Comparison of ENCODE assay signal across 8 cellular contexts in genomic region chr15:90266485-90266884, GRCh38. TPM values are rescaled to one million over a fixed set of nuclear protein-coding genes. Genes with fewer than 3 reads are reported as not detected.
DNase-seq lines count a peak whose midpoint lies in the region; ATAC-seq and TF ChIP-seq lines count a peak whose summit lies in the region.

No MANE protein-coding gene starts in this region.

- H4K8ac ChIP-seq in mesenchymal stem cell (ENCODE audit: low read length): no peak overlapping the region

- H2BK12ac ChIP-seq in mesenchymal stem cell (ENCODE audit: low read length in 2 of 2): no peak overlapping the region

- H3K9ac ChIP-seq in OCI-LY3 (ENCODE audit: low read length) (peak overlapping the region; percentile 70), mammary epithelial cell (ENCODE audit: insufficient read depth, low read length) (peak overlapping the region; percentile 63), mesenchymal stem cell (ENCODE audit: low read length) (peak overlapping the region; percentile 99)

- H3K4me2 ChIP-seq in OCI-LY3 (ENCODE audit: low read length): peak overlapping the region; percentile 88
- H3K4me2 ChIP-seq in mammary epithelial cell (ENCODE audit: insufficient read depth, low read depth, low read length): peak overlapping the region; percentile 90
- H3K4me2 ChIP-seq in mesenchymal stem cell (ENCODE audit: low read length, poor library complexity, severe bottlenecking): peak overlapping the region; percentile 63

- DNase-seq in Calu3 (no peak), mammary epithelial cell (peak; percentile 19), mesenchymal stem cell (peak; percentile 35), type B pancreatic cell (ENCODE audit: extremely low spot score, unreplicated experiment) (no peak), AML-193 (lab: John Stamatoyannopoulos, UW) (no peak), NCI-H510A treated with DMSO at 0.1 percent for 48 hours (lab: John Stamatoyannopoulos, UW) (no peak)

- H2BK120ac ChIP-seq in mesenchymal stem cell (ENCODE audit: low read depth, low read length): no peak overlapping the region

- H3K27me3 Mint-ChIP-seq in Calu3 (ENCODE audit: unreplicated experiment): no peaks in the 10 kb centered on the region
- no peaks in the 10 kb centered on the region for H3K27me3 Mint-ChIP-seq in type B pancreatic cell

- H3K14ac ChIP-seq in mesenchymal stem cell (ENCODE audit: low read length in 2 of 2): no peak overlapping the region

- 3% methylated on average over 15 of the region's 15 CpGs for WGBS in mammary epithelial cell (ENCODE audit: low coverage, missing lambda C conversion rate)
- 30% methylated on average over 8 of the region's 15 CpGs for WGBS in mesenchymal stem cell

- peaks cover 20% of the 10 kb centered on the region for H4K20me1 ChIP-seq in OCI-LY3 (ENCODE audit: insufficient read depth, low read length)
- H4K20me1 ChIP-seq in mammary epithelial cell (ENCODE audit: insufficient read depth, low read length): no peaks in the 10 kb centered on the region

- H3K4ac ChIP-seq in mesenchymal stem cell (ENCODE audit: low read depth in 1 of 2, low read length in 2 of 2): no peak overlapping the region

- in situ Hi-C loops in mammary epithelial cell (cut with MboI; ENCODE audit: low sequenced_read_pairs in 2 of 2): no loop called here

- H4K91ac ChIP-seq in mesenchymal stem cell (ENCODE audit: low read length): no peak overlapping the region

- H3K36me3 Mint-ChIP-seq in Calu3 (ENCODE audit: insufficient read depth, unreplicated experiment) (peaks cover 64% of the 10 kb centered on the region), type B pancreatic cell (peaks cover 24% of the 10 kb centered on the region)

- H3K4me3 Mint-ChIP-seq in Calu3 (ENCODE audit: low read depth, unreplicated experiment): peak overlapping the region; percentile 99
- H3K4me3 Mint-ChIP-seq in type B pancreatic cell: peak overlapping the region; percentile 98

- no peak overlapping the region for H3K18ac ChIP-seq in mesenchymal stem cell (ENCODE audit: low read depth in 1 of 2, low read length in 2 of 2)

- H2BK5ac ChIP-seq in mesenchymal stem cell (ENCODE audit: low read depth, low read length, poor library complexity, severe bottlenecking): no peak overlapping the region

- intact Hi-C loops in Calu3 (cut with micrococcal nuclease; ENCODE audit: unreplicated experiment): no loop called here
- intact Hi-C loops in mammary epithelial cell (cut with micrococcal nuclease): no loop called here

- H3K27me3 ChIP-seq in OCI-LY3 (ENCODE audit: low read depth, low read length) (no peaks in the 10 kb centered on the region), mammary epithelial cell (ENCODE audit: insufficient read depth, low read length) (no peaks in the 10 kb centered on the region), mesenchymal stem cell (ENCODE audit: control insufficient read depth in 1 of 2, insufficient read depth in 1 of 2, low read length in 2 of 2) (no peaks in the 10 kb centered on the region)

- H3K79me2 ChIP-seq in OCI-LY3 (ENCODE audit: low read length) (peaks cover 63% of the 10 kb centered on the region), mammary epithelial cell (ENCODE audit: insufficient read depth, low read length) (peaks cover 55% of the 10 kb centered on the region)

- no peak overlapping the region for H2AK5ac ChIP-seq in mesenchymal stem cell (ENCODE audit: low read length, severe bottlenecking)

- H3K36me3 ChIP-seq in OCI-LY3 (replicated peaks; ENCODE audit: low read depth, low read length): peaks cover 29% of the 10 kb centered on the region
- H3K36me3 ChIP-seq in mammary epithelial cell (ENCODE audit: insufficient read depth, low read length): peaks cover 21% of the 10 kb centered on the region
- H3K36me3 ChIP-seq in mesenchymal stem cell (ENCODE audit: control insufficient read depth in 1 of 2, insufficient read depth in 2 of 2, low read depth in 1 of 2, low read length in 2 of 2): peaks cover 14 to 33% of the 10 kb centered on the region in 2 experiments

- peak overlapping the region; percentile 82 for H3K4me3 ChIP-seq in OCI-LY3 (ENCODE audit: low read length)
- peak overlapping the region; percentile 55 to 64 (median 58) for H3K4me3 ChIP-seq in mammary epithelial cell (replicated peaks in 1 of 3; ENCODE audit: insufficient read depth in 1 of 3, low read depth in 2 of 3, low read length in 3 of 3)
- H3K4me3 ChIP-seq in mesenchymal stem cell (ENCODE audit: insufficient read depth in 1 of 2, low read depth in 1 of 2, low read length in 2 of 2): peak overlapping the region; percentile 47 to 99

- CTCF ChIA-PET in Calu3 (lab: Charles Lee) (no interaction called here), mammary epithelial cell (lab: Charles Lee; ENCODE audit: low non-redundant PET) (no interaction called here)

- H3K23ac ChIP-seq in mesenchymal stem cell (ENCODE audit: low read length in 2 of 2): no peak overlapping the region

- no peak for ATAC-seq in GM18517 (IDR thresholded peaks at IDR 0.05; ENCODE audit: unreplicated experiment)

- H3K4me1 ChIP-seq in OCI-LY3 (ENCODE audit: low read length) (peaks cover 17% of the 10 kb centered on the region), mammary epithelial cell (ENCODE audit: insufficient read depth, low read length) (peaks cover 35% of the 10 kb centered on the region), mesenchymal stem cell (ENCODE audit: control insufficient read depth, insufficient read depth, low read depth, low read length) (peaks cover 7% of the 10 kb centered on the region)

- dilution Hi-C loops in mammary epithelial cell (cut with HindIII; ENCODE audit: low sequenced_read_pairs): no loop called here

- H3K27ac Mint-ChIP-seq in Calu3 (ENCODE audit: unreplicated experiment) (peak overlapping the region; percentile 93), type B pancreatic cell (peak overlapping the region; percentile 97)

- H2BK15ac ChIP-seq in mesenchymal stem cell (ENCODE audit: low read depth, poor library complexity, severe bottlenecking): no peak overlapping the region

- BruUV-seq in Calu3 (replicated peaks; lab: Mats Ljungman, UMichigan) (TSS peak; percentile 51), mammary epithelial cell (replicated peaks; lab: Mats Ljungman, UMichigan) (no TSS peak)

- TF ChIP-seq CTCF in Calu3 (IDR thresholded peaks at IDR 0.05; ENCODE audit: unreplicated experiment) (no peak), OCI-LY3 (IDR thresholded peaks at IDR 0.05; ENCODE audit: low read depth, low read length) (no peak), mammary epithelial cell (conservative IDR thresholded peaks at IDR 0.05 in 1 of 2, IDR thresholded peaks at IDR 0.05 in 1 of 2; ENCODE audit: extremely low read depth in 1 of 2, insufficient read depth in 1 of 2, low read depth in 1 of 2, low read length in 2 of 2) (no peak), type B pancreatic cell (conservative IDR thresholded peaks at IDR 0.05) (no peak)

- H3K79me1 ChIP-seq in mesenchymal stem cell (replicated peaks; ENCODE audit: low read length, poor library complexity, severe bottlenecking): peaks cover 8% of the 10 kb centered on the region

- H3K9me3 ChIP-seq in OCI-LY3 (ENCODE audit: insufficient read depth, low read length) (no peaks in the 10 kb centered on the region), mammary epithelial cell (replicated peaks; ENCODE audit: insufficient read depth, low read length) (no peaks in the 10 kb centered on the region), mesenchymal stem cell (ENCODE audit: control insufficient read depth, low read length) (no peaks in the 10 kb centered on the region)

- no peaks in the 10 kb centered on the region for H3K9me3 Mint-ChIP-seq in Calu3 (ENCODE audit: low read depth, unreplicated experiment)
- H3K9me3 Mint-ChIP-seq in type B pancreatic cell: no peaks in the 10 kb centered on the region

- H2AFZ ChIP-seq in OCI-LY3 (ENCODE audit: low read depth, low read length) (peak overlapping the region; percentile 67; the same call in 1 of the 2 replicates), mammary epithelial cell (ENCODE audit: low read depth, low read length) (peak overlapping the region; percentile 78), mesenchymal stem cell (ENCODE audit: low read depth, low read length) (no peak overlapping the region)

- H3K27ac ChIP-seq in OCI-LY3 (ENCODE audit: low read length): peak overlapping the region; percentile 72
- H3K27ac ChIP-seq in mammary epithelial cell (ENCODE audit: insufficient read depth, low read depth, low read length): peak overlapping the region; percentile 70
- no peak overlapping the region for H3K27ac ChIP-seq in mesenchymal stem cell (ENCODE audit: low read length, poor library complexity, severe bottlenecking)

- H3K4me1 Mint-ChIP-seq in Calu3 (ENCODE audit: low read depth, unreplicated experiment): peaks cover 50% of the 10 kb centered on the region
- H3K4me1 Mint-ChIP-seq in type B pancreatic cell (ENCODE audit: unreplicated experiment): peaks cover 31% of the 10 kb centered on the region

RNA-seq across cellular contexts. Expression of gene NGRN, which starts 1.0 kb away (rescaled TPM):
- total RNA-seq in Calu3 (2022) (110 and 114 TPM in 2 replicates), mammary epithelial cell (10 to 100 TPM; 55.3 to 77.2 TPM), type B pancreatic cell (ENCODE audit: low replicate concordance) (79.2 and 103 TPM in 2 replicates)
- 36.4 TPM for polyA plus RNA-seq in mammary epithelial cell
- 11.9 TPM for polyA minus RNA-seq in mammary epithelial cell
- polyA plus RNA-seq in mesenchymal stem cell (2013, experiment 1 of 2): 59.1 TPM
- 58.8 TPM for polyA plus RNA-seq in mesenchymal stem cell (2013, experiment 2 of 2)

RNA-seq across cellular contexts. Expression of gene TTLL13, which starts 17.1 kb away (rescaled TPM):
- 0.29 and 0.71 TPM in 2 replicates for total RNA-seq in Calu3 (2022)
- total RNA-seq in mammary epithelial cell: under 1 TPM; 0.17 to 0.21 TPM
- polyA plus RNA-seq in mammary epithelial cell: 0.02 TPM
- not detected for polyA minus RNA-seq in mammary epithelial cell
- polyA plus RNA-seq in mesenchymal stem cell (2013, experiment 1 of 2): 0.04 TPM
- polyA plus RNA-seq in mesenchymal stem cell (2013, experiment 2 of 2): 0.11 TPM
- 0.58 TPM in 1 of 2 replicates, not detected in the other for total RNA-seq in type B pancreatic cell (ENCODE audit: low replicate concordance)

RNA-seq across cellular contexts. Expression of gene GDPGP1, which starts 32.5 kb away (rescaled TPM):
- total RNA-seq in Calu3 (2022) (17.5 and 20.3 TPM in 2 replicates), mammary epithelial cell (1 to 10 TPM; 3.9 to 6.8 TPM), type B pancreatic cell (ENCODE audit: low replicate concordance) (6.1 and 9.6 TPM in 2 replicates)
- polyA plus RNA-seq in mammary epithelial cell: 2.6 TPM
- 7.6 TPM for polyA minus RNA-seq in mammary epithelial cell
- polyA plus RNA-seq in mesenchymal stem cell (2013, experiment 1 of 2): 1.1 TPM
- 1.0 TPM for polyA plus RNA-seq in mesenchymal stem cell (2013, experiment 2 of 2)

RNA-seq across cellular contexts. Expression of gene CIB1, which starts 32.7 kb away (rescaled TPM):
- 82.8 and 86.7 TPM in 2 replicates for total RNA-seq in Calu3 (2022)
- total RNA-seq in mammary epithelial cell: 10 to 100 TPM; 14.8 to 74.6 TPM
- 115 TPM for polyA plus RNA-seq in mammary epithelial cell
- 42.4 TPM for polyA minus RNA-seq in mammary epithelial cell
- polyA plus RNA-seq in mesenchymal stem cell (2013, experiment 1 of 2): 90.2 TPM
- 93.4 TPM for polyA plus RNA-seq in mesenchymal stem cell (2013, experiment 2 of 2)
- 31.6 and 36.8 TPM in 2 replicates for total RNA-seq in type B pancreatic cell (ENCODE audit: low replicate concordance)

Comparison
In these comparisons a context has a peak if more than half of its experiments do, and no peak if none do; other contexts are left out.
1. DNase-seq: peak in mammary epithelial cell (single experiment) and mesenchymal stem cell (single experiment); none in Calu3 (single experiment), type B pancreatic cell (single experiment), AML-193 (0 of 2) and NCI-H510A treated with DMSO at 0.1 percent for 48 hours (single experiment).
2. Peak in every context shown above with its lines, with median percentiles within 50 percentile points of each other: H3K4me2 ChIP-seq, H3K4me3 ChIP-seq and H3K9ac ChIP-seq.